Comparison of ENCODE assay signal across 8 cellular contexts in the genomic region with DNA sequence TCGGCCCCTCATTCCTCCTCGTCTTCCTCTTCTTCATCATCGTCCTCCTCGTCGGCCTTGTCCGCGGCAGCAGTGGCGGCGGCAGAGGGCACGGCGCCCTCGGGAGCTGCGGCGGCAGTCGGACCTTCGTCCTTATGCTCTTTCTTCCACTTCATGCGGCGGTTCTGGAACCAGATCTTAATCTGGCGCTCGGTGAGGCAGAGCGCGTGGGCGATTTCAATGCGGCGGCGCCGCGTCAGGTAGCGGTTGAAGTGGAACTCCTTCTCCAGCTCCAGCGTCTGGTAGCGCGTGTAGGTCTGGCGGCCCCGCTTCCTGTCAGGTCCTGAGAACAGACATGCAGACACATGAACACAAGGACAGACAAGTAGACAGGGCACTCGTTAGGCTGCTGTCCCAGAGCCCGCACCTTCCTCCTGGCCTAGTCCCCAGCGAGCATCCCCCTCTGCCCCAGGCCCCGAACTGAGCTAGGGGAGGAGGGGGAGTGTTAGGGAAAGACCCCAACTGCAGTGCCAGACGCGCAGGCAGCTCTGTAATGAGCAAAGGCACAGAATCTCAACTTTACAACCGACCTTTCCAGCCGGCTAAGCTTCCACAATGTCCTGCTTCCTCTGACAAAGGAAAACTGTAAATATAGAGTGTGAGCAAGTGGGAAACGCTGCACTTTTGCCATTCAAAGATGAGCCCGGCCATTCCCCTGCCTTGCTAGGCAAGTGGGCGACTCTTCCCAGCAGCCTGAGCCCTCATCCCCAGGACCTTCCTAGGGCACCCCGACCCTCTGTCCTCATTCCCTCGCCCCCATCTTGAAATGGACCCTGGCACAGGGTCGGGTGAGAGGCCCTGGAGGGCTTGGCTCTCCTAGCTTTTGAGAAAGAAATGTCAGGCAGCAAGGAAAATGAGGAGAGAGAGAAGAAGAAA. TPM values are rescaled to one million over a fixed set of nuclear protein-coding genes. Genes with fewer than 3 reads are reported as not detected.
DNase-seq lines count a peak whose midpoint lies in the region; ATAC-seq, FAIRE-seq and TF ChIP-seq lines count a peak whose summit lies in the region.

No MANE protein-coding gene starts in this region.

- peak overlapping the region; percentile 73 for H3K4me2 ChIP-seq in A549
- no peak overlapping the region for H3K4me2 ChIP-seq in GM12878 (ENCODE audit: control insufficient read depth, insufficient read depth)

- in situ Hi-C loops in KBM-7 (cut with MboI; ENCODE audit: low pct_unique_long_range_greater_than_20kb, low sequenced_read_pairs), result loop anchor here (10.0 to 25.0 kb wide), 2 partner anchors 300 to 1293 kb away; no protein-coding TSS in a partner anchor
- in situ Hi-C loops in GM12878 (cut with MboI), result loop anchor here (5.0 to 25.0 kb wide), 3 partner anchors 788 to 1293 kb away; no protein-coding TSS in a partner anchor

- H2AFZ ChIP-seq in GM12878 (ENCODE audit: control insufficient read depth, low read depth, low read length), result no peak overlapping the region

- peaks cover 30% of the 10 kb centered on the region for H3K36me3 Mint-ChIP-seq in nephron (ENCODE audit: low read depth)

- no peak overlapping the region for H3K9ac ChIP-seq in GM12878 (ENCODE audit: control insufficient read depth, insufficient read depth, low read length)

- peaks cover 55% of the 10 kb centered on the region for H3K4me1 Mint-ChIP-seq in nephron

- H3K9me3 ChIP-seq in A549 (no peaks in the 10 kb centered on the region), GM12878 (replicated peaks; ENCODE audit: control insufficient read depth, insufficient read depth, low read length) (no peaks in the 10 kb centered on the region; the same call in 2 of the 3 replicates)

- peaks cover 4% of the 10 kb centered on the region for H3K27me3 Mint-ChIP-seq in nephron (ENCODE audit: low read depth)

- H3K4me1 ChIP-seq in A549, result 0 out of 3 replicates have a peak, but pooled peaks cover 3% of the 10 kb centered on the region
- H3K4me1 ChIP-seq in GM12878 (ENCODE audit: control insufficient read depth, insufficient read depth, low read length), result no peaks in the 10 kb centered on the region; the same call in 1 of the 2 replicates

- POLR2A ChIA-PET in A549 (lab: Yijun Ruan, JAX), result no interaction called here
- POLR2A ChIA-PET in GM12878 (lab: Charles Lee), result no interaction called here

- H3K4me3 ChIP-seq in A549, result peak overlapping the region; percentile 51
- H3K4me3 ChIP-seq in GM12878, result no peak overlapping the region

- DNase-seq in A549 (ENCODE audit: low read depth in 1 of 2, low spot score in 1 of 2) (no peak), KBM-7 (peak; percentile 76), GM12878 (ENCODE audit: low read depth, low spot score) (no peak), NCI-H2029 (lab: John Stamatoyannopoulos, UW) (no peak), EL (no peak), NOMO-1 treated with DMSO at 0.1 percent for 48 hours (lab: John Stamatoyannopoulos, UW; ENCODE audit: unreplicated experiment) (no peak), NCI-H1417 (lab: John Stamatoyannopoulos, UW) (no peak)

- peaks cover 22 to 61% of the 10 kb centered on the region in 2 experiments for H3K27me3 ChIP-seq in GM12878 (replicated peaks in 1 of 2; ENCODE audit: control insufficient read depth in 2 of 2, insufficient read depth in 2 of 2, low read length in 1 of 2)

- TF ChIP-seq CTCF in A549 (IDR thresholded peaks at IDR 0.05) (no peak), GM12878 (IDR thresholded peaks at IDR 0.05 in 2 of 3, conservative IDR thresholded peaks at IDR 0.05 in 1 of 3; ENCODE audit: control insufficient read depth in 2 of 3, extremely low read depth in 1 of 3, insufficient read depth in 1 of 3, low read depth in 3 of 3, low read length in 3 of 3) (no peak), nephron (IDR thresholded peaks at IDR 0.05; ENCODE audit: unreplicated experiment in 3 of 3) (no peak)

- H3K79me2 ChIP-seq in GM12878 (ENCODE audit: control insufficient read depth, insufficient read depth, low read length), result no peaks in the 10 kb centered on the region

- no TSS peak for BruUV-seq in GM12878 (replicated peaks; lab: Mats Ljungman, UMichigan)

- H3K9me3 Mint-ChIP-seq in nephron, result no peaks in the 10 kb centered on the region

- SMC1A ChIA-PET in GM12878 (lab: Charles Lee; ENCODE audit: uncharacterized antibody, unreplicated experiment), result interaction anchor here (0.6 kb wide), 1 partner anchor 301 kb away, joined by 3 read pairs; no protein-coding TSS in a partner anchor

- H3K27ac ChIP-seq in A549 (peak overlapping the region; percentile 74 to 85; a peak in 5 of 6 replicates), GM12878 (ENCODE audit: control insufficient read depth, insufficient read depth) (no peak overlapping the region)

- FAIRE-seq in A549 (lab: Jason Lieb, UNC) (no peak), GM12878 (lab: Jason Lieb, UNC) (no peak)

- intact Hi-C loops in GM12878 (cut with micrococcal nuclease; ENCODE audit: unreplicated experiment), result no loop called here

- no peaks in the 10 kb centered on the region for H4K20me1 ChIP-seq in GM12878 (ENCODE audit: control insufficient read depth, insufficient read depth)

- H3K36me3 ChIP-seq in GM12878 (ENCODE audit: control insufficient read depth in 2 of 2, insufficient read depth in 2 of 2, low read length in 1 of 2), result no peaks in the 10 kb centered on the region

- no peak for TF ChIP-seq POLR2A in A549 (IDR thresholded peaks at IDR 0.05; ENCODE audit: low read length)
- no peak for TF ChIP-seq POLR2A in GM12878 (IDR thresholded peaks at IDR 0.05; ENCODE audit: low read depth, low read length)

- peak overlapping the region; percentile 95 to 98 (median 96) for H3K4me3 Mint-ChIP-seq in nephron

- RAD21 ChIA-PET in GM12878 (lab: Charles Lee; ENCODE audit: unreplicated experiment), result no interaction called here

- peak overlapping the region; percentile 97 to 100 (median 99) for H3K27ac Mint-ChIP-seq in nephron

- CTCF ChIA-PET in A549 (lab: Yijun Ruan, JAX), result interaction anchor here (0.7 to 2.2 kb wide), 4 partner anchors 11 to 487 kb away, joined by 3 to 10 read pairs (median 4); a partner anchor contains a TSS
- CTCF ChIA-PET in GM12878 (lab: Yijun Ruan, JAX), result interaction anchor here (0.6 to 1.2 kb wide), 4 partner anchors 465 to 770 kb away, joined by 3 to 4 read pairs (median 3); no protein-coding TSS in a partner anchor

- WGBS in A549 (ENCODE audit: missing lambda C conversion rate), result 91% methylated on average over 48 of the region's 48 CpGs
- WGBS in GM12878 (ENCODE audit: insufficient coverage, insufficient replicate concordance, low lambda C conversion rate, missing lambda C conversion rate), result 3% methylated on average over 48 of the region's 48 CpGs

- ATAC-seq in A549 (no peak), GM12878 (no peak)

- TF ChIP-seq EP300 in A549 (IDR thresholded peaks at IDR 0.05) (no peak), GM12878 (IDR thresholded peaks at IDR 0.05; ENCODE audit: borderline replicate concordance in 1 of 2, control insufficient read depth in 1 of 2, low read depth in 2 of 2, low read length in 2 of 2) (no peak)

- TF ChIP-seq RAD21 in A549 (conservative IDR thresholded peaks at IDR 0.05 in 1 of 2, IDR thresholded peaks at IDR 0.05 in 1 of 2) (no peak), GM12878 (IDR thresholded peaks at IDR 0.05; ENCODE audit: insufficient read depth, low read depth, low read length) (no peak)

RNA-seq across cellular contexts. Expression of a gene that starts 1.3 kb away (rescaled TPM):
- 3.3 and 4.1 TPM in 2 replicates for polyA plus RNA-seq in A549 (2011; rRNA removed)
- polyA plus RNA-seq in A549 (2012; cell fraction: cytosol; rRNA removed), result 3.1 and 3.5 TPM in 2 replicates
- polyA plus RNA-seq in A549 (2012; cell fraction: nucleus; rRNA removed), result 2.0 and 2.4 TPM in 2 replicates
- 3.7 to 4.8 TPM (median 4.5 TPM) in 3 replicates for polyA plus RNA-seq in A549 (2017; fragmentation: RNase III; extraction: RNeasy Plus Mini Kit Qiagen cat#74134 plus additional on column Dnase treatment)
- polyA minus RNA-seq in A549 (2011; rRNA and poly(A)+ RNA removed), result 1.7 and 2.3 TPM in 2 replicates
- not detected in 2 replicates for total RNA-seq in GM12878 (2013; cell fraction: nucleolus; rRNA removed)
- not detected in 2 replicates for total RNA-seq in GM12878 (2014; rRNA removed)
- not detected in 2 replicates for total RNA-seq in GM12878 (2014; rRNA removed; fragmentation: Illumina TruSeq; extraction: Trizol)
- total RNA-seq in GM12878 (2021), result not detected in 2 replicates
- polyA plus RNA-seq in GM12878 (2011; ENCODE audit: low read depth), result not detected
- polyA plus RNA-seq in GM12878 (2011; rRNA removed), result not detected in 2 replicates
- not detected in 2 replicates for polyA plus RNA-seq in GM12878 (2011; cell fraction: cytosol; rRNA removed)
- polyA plus RNA-seq in GM12878 (2011; cell fraction: nucleus; rRNA removed), result not detected in 2 replicates
- polyA plus RNA-seq in GM12878 (2012), result not detected in 2 replicates
- not detected in 2 replicates for polyA plus RNA-seq in GM12878 (2014; fragmentation: Illumina TruSeq; extraction: Trizol)
- polyA plus RNA-seq in GM12878 (2014; fragmentation: Nextera tagmentation; extraction: Ambion mirVana), result not detected
- not detected in 2 replicates for polyA plus RNA-seq in GM12878 (2014; rRNA removed)
- polyA plus RNA-seq in GM12878 (2016; fragmentation: Nextera tagmentation; extraction: Ambion mirVana), result not detected
- not detected in 2 replicates for polyA minus RNA-seq in GM12878 (2011; rRNA and poly(A)+ RNA removed)
- not detected in 2 replicates for polyA minus RNA-seq in GM12878 (2011; cell fraction: cytosol; rRNA and poly(A)+ RNA removed)
- not detected in 2 replicates for polyA minus RNA-seq in GM12878 (2011; cell fraction: nucleus; rRNA and poly(A)+ RNA removed)

RNA-seq across cellular contexts. Expression of a gene that starts 2.8 kb away (rescaled TPM):
- polyA plus RNA-seq in A549 (2011; rRNA removed) (3.3 TPM in 2 replicates), A549 (2017; fragmentation: RNase III; extraction: RNeasy Plus Mini Kit Qiagen cat#74134 plus additional on column Dnase treatment) (5.8 to 11.4 TPM (median 8.7 TPM) in 3 replicates), GM12878 (2011; rRNA removed) (0.05 and 0.13 TPM in 2 replicates), GM12878 (2014; fragmentation: Illumina TruSeq; extraction: Trizol) (not detected in 2 replicates), GM12878 (2014; fragmentation: Nextera tagmentation; extraction: Ambion mirVana) (not detected), GM12878 (2014; rRNA removed) (not detected in 2 replicates), GM12878 (2016; fragmentation: Nextera tagmentation; extraction: Ambion mirVana) (not detected)
- polyA plus RNA-seq in A549 (2012; cell fraction: cytosol; rRNA removed), result 6.1 and 9.5 TPM in 2 replicates
- polyA plus RNA-seq in A549 (2012; cell fraction: nucleus; rRNA removed), result 14.6 and 17.5 TPM in 2 replicates
- 1.5 and 2.5 TPM in 2 replicates for polyA minus RNA-seq in A549 (2011; rRNA and poly(A)+ RNA removed)
- not detected in 2 replicates for total RNA-seq in GM12878 (2013; cell fraction: nucleolus; rRNA removed)
- total RNA-seq in GM12878 (2014; rRNA removed) (not detected in 2 replicates), GM12878 (2014; rRNA removed; fragmentation: Illumina TruSeq; extraction: Trizol) (not detected in 2 replicates), GM12878 (2021) (0.08 TPM in 1 of 2 replicates, not detected in the other)
- polyA plus RNA-seq in GM12878 (2011; ENCODE audit: low read depth), result not detected
- polyA plus RNA-seq in GM12878 (2011; cell fraction: cytosol; rRNA removed), result 0.02 TPM in 1 of 2 replicates, not detected in the other
- polyA plus RNA-seq in GM12878 (2011; cell fraction: nucleus; rRNA removed), result 0.06 and 0.13 TPM in 2 replicates
- polyA plus RNA-seq in GM12878 (2012), result not detected in 2 replicates
- not detected in 2 replicates for polyA minus RNA-seq in GM12878 (2011; rRNA and poly(A)+ RNA removed)
- not detected in 2 replicates for polyA minus RNA-seq in GM12878 (2011; cell fraction: cytosol; rRNA and poly(A)+ RNA removed)
- polyA minus RNA-seq in GM12878 (2011; cell fraction: nucleus; rRNA and poly(A)+ RNA removed), result not detected in 2 replicates

RNA-seq across cellular contexts. Expression of a gene that starts 7.6 kb away (rescaled TPM):
- polyA plus RNA-seq in A549 (2011; rRNA removed) (0.78 and 0.90 TPM in 2 replicates), A549 (2017; fragmentation: RNase III; extraction: RNeasy Plus Mini Kit Qiagen cat#74134 plus additional on column Dnase treatment) (1.6 to 2.2 TPM (median 2.1 TPM) in 3 replicates), GM12878 (2011; rRNA removed) (0.08 TPM in 1 of 2 replicates, not detected in the other), GM12878 (2014; fragmentation: Illumina TruSeq; extraction: Trizol) (not detected in 2 replicates), GM12878 (2014; fragmentation: Nextera tagmentation; extraction: Ambion mirVana) (not detected), GM12878 (2014; rRNA removed) (not detected in 2 replicates), GM12878 (2016; fragmentation: Nextera tagmentation; extraction: Ambion mirVana) (not detected)
- 1.9 and 2.0 TPM in 2 replicates for polyA plus RNA-seq in A549 (2012; cell fraction: cytosol; rRNA removed)
- polyA plus RNA-seq in A549 (2012; cell fraction: nucleus; rRNA removed), result 2.5 and 3.2 TPM in 2 replicates
- polyA minus RNA-seq in A549 (2011; rRNA and poly(A)+ RNA removed), result 0.58 and 2.0 TPM in 2 replicates
- not detected in 2 replicates for total RNA-seq in GM12878 (2013; cell fraction: nucleolus; rRNA removed)
- total RNA-seq in GM12878 (2014; rRNA removed) (not detected in 2 replicates), GM12878 (2014; rRNA removed; fragmentation: Illumina TruSeq; extraction: Trizol) (not detected in 2 replicates), GM12878 (2021) (not detected in 2 replicates)
- polyA plus RNA-seq in GM12878 (2011; ENCODE audit: low read depth), result not detected
- polyA plus RNA-seq in GM12878 (2011; cell fraction: cytosol; rRNA removed), result 0.10 and 0.13 TPM in 2 replicates
- polyA plus RNA-seq in GM12878 (2011; cell fraction: nucleus; rRNA removed), result 0.93 and 1.1 TPM in 2 replicates
- polyA plus RNA-seq in GM12878 (2012), result not detected in 2 replicates
- polyA minus RNA-seq in GM12878 (2011; rRNA and poly(A)+ RNA removed), result 0.67 TPM in 1 of 2 replicates, not detected in the other
- polyA minus RNA-seq in GM12878 (2011; cell fraction: cytosol; rRNA and poly(A)+ RNA removed), result not detected in 2 replicates
- polyA minus RNA-seq in GM12878 (2011; cell fraction: nucleus; rRNA and poly(A)+ RNA removed), result 0.97 and 1.4 TPM in 2 replicates

RNA-seq across cellular contexts. Expression of a gene that starts 10.2 kb away (rescaled TPM):
- polyA plus RNA-seq in A549 (2011; rRNA removed) (1.1 and 1.4 TPM in 2 replicates), A549 (2017; fragmentation: RNase III; extraction: RNeasy Plus Mini Kit Qiagen cat#74134 plus additional on column Dnase treatment) (1.1 to 1.4 TPM (median 1.3 TPM) in 3 replicates), GM12878 (2011; rRNA removed) (not detected in 2 replicates), GM12878 (2014; fragmentation: Illumina TruSeq; extraction: Trizol) (not detected in 2 replicates), GM12878 (2014; fragmentation: Nextera tagmentation; extraction: Ambion mirVana) (not detected), GM12878 (2014; rRNA removed) (not detected in 2 replicates), GM12878 (2016; fragmentation: Nextera tagmentation; extraction: Ambion mirVana) (not detected)
- 0.91 and 1.2 TPM in 2 replicates for polyA plus RNA-seq in A549 (2012; cell fraction: cytosol; rRNA removed)
- polyA plus RNA-seq in A549 (2012; cell fraction: nucleus; rRNA removed), result 2.6 and 4.6 TPM in 2 replicates
- 0.44 TPM in 1 of 2 replicates, not detected in the other for polyA minus RNA-seq in A549 (2011; rRNA and poly(A)+ RNA removed)
- not detected in 2 replicates for total RNA-seq in GM12878 (2013; cell fraction: nucleolus; rRNA removed)
- total RNA-seq in GM12878 (2014; rRNA removed) (not detected in 2 replicates), GM12878 (2014; rRNA removed; fragmentation: Illumina TruSeq; extraction: Trizol) (not detected in 2 replicates), GM12878 (2021) (not detected in 2 replicates)
- not detected for polyA plus RNA-seq in GM12878 (2011; ENCODE audit: low read depth)
- not detected in 2 replicates for polyA plus RNA-seq in GM12878 (2011; cell fraction: cytosol; rRNA removed)
- polyA plus RNA-seq in GM12878 (2011; cell fraction: nucleus; rRNA removed), result not detected in 2 replicates
- not detected in 2 replicates for polyA plus RNA-seq in GM12878 (2012)
- not detected in 2 replicates for polyA minus RNA-seq in GM12878 (2011; rRNA and poly(A)+ RNA removed)
- polyA minus RNA-seq in GM12878 (2011; cell fraction: cytosol; rRNA and poly(A)+ RNA removed), result not detected in 2 replicates
- polyA minus RNA-seq in GM12878 (2011; cell fraction: nucleus; rRNA and poly(A)+ RNA removed), result not detected in 2 replicates

RNA-seq across cellular contexts. Expression of a gene that starts 11.7 kb away (rescaled TPM):
- polyA plus RNA-seq in A549 (2011; rRNA removed), result 6.3 and 6.5 TPM in 2 replicates
- 4.4 and 5.0 TPM in 2 replicates for polyA plus RNA-seq in A549 (2012; cell fraction: cytosol; rRNA removed)
- polyA plus RNA-seq in A549 (2012; cell fraction: nucleus; rRNA removed), result 4.4 and 4.9 TPM in 2 replicates
- polyA plus RNA-seq in A549 (2017; fragmentation: RNase III; extraction: RNeasy Plus Mini Kit Qiagen cat#74134 plus additional on column Dnase treatment), result 2.9 to 4.9 TPM (median 4.0 TPM) in 3 replicates
- polyA minus RNA-seq in A549 (2011; rRNA and poly(A)+ RNA removed), result 2.5 and 3.1 TPM in 2 replicates
- 0.23 TPM in 1 of 2 replicates, not detected in the other for total RNA-seq in GM12878 (2013; cell fraction: nucleolus; rRNA removed)
- not detected in 2 replicates for total RNA-seq in GM12878 (2014; rRNA removed)
- not detected in 2 replicates for total RNA-seq in GM12878 (2014; rRNA removed; fragmentation: Illumina TruSeq; extraction: Trizol)
- 0.13 TPM in 1 of 2 replicates, not detected in the other for total RNA-seq in GM12878 (2021)
- polyA plus RNA-seq in GM12878 (2011; ENCODE audit: low read depth), result not detected
- polyA plus RNA-seq in GM12878 (2011; rRNA removed), result 0.05 and 0.29 TPM in 2 replicates
- polyA plus RNA-seq in GM12878 (2011; cell fraction: cytosol; rRNA removed), result 0.10 TPM in 2 replicates
- polyA plus RNA-seq in GM12878 (2011; cell fraction: nucleus; rRNA removed), result 0.27 and 0.54 TPM in 2 replicates
- polyA plus RNA-seq in GM12878 (2012), result not detected in 2 replicates
- polyA plus RNA-seq in GM12878 (2014; fragmentation: Illumina TruSeq; extraction: Trizol), result not detected in 2 replicates
- not detected for polyA plus RNA-seq in GM12878 (2014; fragmentation: Nextera tagmentation; extraction: Ambion mirVana)
- polyA plus RNA-seq in GM12878 (2014; rRNA removed), result not detected in 2 replicates
- polyA plus RNA-seq in GM12878 (2016; fragmentation: Nextera tagmentation; extraction: Ambion mirVana), result not detected
- polyA minus RNA-seq in GM12878 (2011; rRNA and poly(A)+ RNA removed), result not detected in 2 replicates
- not detected in 2 replicates for polyA minus RNA-seq in GM12878 (2011; cell fraction: cytosol; rRNA and poly(A)+ RNA removed)
- polyA minus RNA-seq in GM12878 (2011; cell fraction: nucleus; rRNA and poly(A)+ RNA removed), result not detected in 2 replicates
